17 cellular contexts compared by ENCODE assay signal in genomic region chr19:11020982-11021759, GRCh38.
DNase-seq lines count a peak whose midpoint lies in the region; ATAC-seq and TF ChIP-seq lines count a peak whose summit lies in the region.
"Had no signal": no experiment of that assay in that cellular context is flagged by ENCODE, and none has a peak within 500 bp of the region (broad histone marks: within the 10 kb centered on the region; RNA-seq: fewer than 3 reads in every experiment).

No MANE protein-coding gene starts in this region.

- no peak for TF ChIP-seq CTCF in breast epithelium (IDR thresholded peaks at IDR 0.05)
- no peak for TF ChIP-seq CTCF in MCF 10A (IDR thresholded peaks at IDR 0.05; ENCODE audit: unreplicated experiment)
- no peak for TF ChIP-seq CTCF in WTC11 (IDR thresholded peaks at IDR 0.05)
- no peak for TF ChIP-seq CTCF in type B pancreatic cell (conservative IDR thresholded peaks at IDR 0.05)

- no peak overlapping the region for H3K4me3 ChIP-seq in breast epithelium

- TF ChIP-seq POLR2A in breast epithelium (IDR thresholded peaks at IDR 0.05), result no peak

- no peaks in the 10 kb centered on the region for H3K36me3 ChIP-seq in breast epithelium

- CTCF ChIA-PET in MCF 10A (lab: Yijun Ruan, JAX) (interaction anchor here (0.5 to 1.3 kb wide), 4 partner anchors 15 to 107 kb away, joined by 3 to 5 read pairs (median 3); no protein-coding TSS in a partner anchor), WTC11 (lab: Charles Lee) (interaction anchor here (0.7 to 1.2 kb wide), 2 partner anchors 15 to 84 kb away, joined by 3 to 6 read pairs; no protein-coding TSS in a partner anchor)

- no peaks in the 10 kb centered on the region for H3K27me3 ChIP-seq in breast epithelium

- H3K27me3 Mint-ChIP-seq in MCF 10A (ENCODE audit: insufficient read depth, unreplicated experiment) (no peaks in the 10 kb centered on the region), WTC11 (ENCODE audit: low read depth) (no peaks in the 10 kb centered on the region), type B pancreatic cell (no peaks in the 10 kb centered on the region)
- H3K27me3 Mint-ChIP-seq: IgD-negative memory B cell had no signal

- H3K36me3 Mint-ChIP-seq in MCF 10A (ENCODE audit: insufficient read depth, unreplicated experiment) (peaks cover 74% of the 10 kb centered on the region), WTC11 (peaks cover 81% of the 10 kb centered on the region), type B pancreatic cell (peaks cover 29% of the 10 kb centered on the region)

- H3K27ac Mint-ChIP-seq in MCF 10A (ENCODE audit: low read depth, unreplicated experiment) (no peak overlapping the region), WTC11 (no peak overlapping the region), type B pancreatic cell (peak overlapping the region; percentile 56)
- H3K27ac Mint-ChIP-seq: IgD-negative memory B cell had no signal

- no peak overlapping the region for H3K4me3 Mint-ChIP-seq in MCF 10A (ENCODE audit: unreplicated experiment)
- H3K4me3 Mint-ChIP-seq in WTC11, result no peak overlapping the region
- no peak overlapping the region for H3K4me3 Mint-ChIP-seq in type B pancreatic cell
- H3K4me3 Mint-ChIP-seq: IgD-negative memory B cell had no signal

- H3K27ac ChIP-seq in breast epithelium, result peak overlapping the region; percentile 48 to 90

- ATAC-seq in WTC11 (peak; percentile 43; the same call in 1 of the 2 replicates), HG03439 (IDR thresholded peaks at IDR 0.05; ENCODE audit: unreplicated experiment) (no peak)
- ATAC-seq: HCT116, PC-3 had no signal

- POLR2A ChIA-PET in MCF 10A (lab: Yijun Ruan, JAX) (interaction anchor here (1.2 kb wide), 1 partner anchor 14 kb away, joined by 3 read pairs; no protein-coding TSS in a partner anchor), WTC11 (lab: Charles Lee) (no interaction called here)

- DNase-seq in breast epithelium (ENCODE audit: low spot score in 2 of 2) (peak in 1 of 2 donors; percentile 31), MCF 10A (ENCODE audit: unreplicated experiment) (no peak), WTC11 (ENCODE audit: low spot score) (no peak), kidney tubule cell (ENCODE audit: low spot score) (peak; percentile 32), type B pancreatic cell (ENCODE audit: extremely low spot score, unreplicated experiment) (no peak), SIG-M5 (lab: John Stamatoyannopoulos, UW) (no peak)
- no peak for DNase-seq in activated CD8-positive, alpha-beta memory T cell treated with anti-CD3 and anti-CD28 coated beads, Interleukin-2, amount 50 U/mL, for 4 hours
- DNase-seq: Calu3; NCI-H1436 treated with DMSO at 0.1 percent for 48 hours; NCI-H2081 treated with DMSO at 0.1 percent for 48 hours; NCI-H2227 treated with DMSO at 0.1 percent for 48 hours; NCI-H526 treated with DMSO at 0.1 percent for 48 hours; NK-92 treated with Interleukin-12 subunit alpha and Interleukin-12 subunit beta, amount 100 ng/mL, for 24 hours; PC-3 had no signal

- intact Hi-C loops in breast epithelium (cut with DNase I; ENCODE audit: low total_unique reads), result no loop called here
- intact Hi-C loops in MCF 10A (cut with micrococcal nuclease), result no loop called here

- no TSS peak for BruUV-seq in MCF 10A (replicated peaks; lab: Mats Ljungman, UMichigan)

- H3K9me3 Mint-ChIP-seq in MCF 10A (ENCODE audit: unreplicated experiment) (no peaks in the 10 kb centered on the region), WTC11 (no peaks in the 10 kb centered on the region), type B pancreatic cell (no peaks in the 10 kb centered on the region)
- H3K9me3 Mint-ChIP-seq: IgD-negative memory B cell had no signal

- H3K4me1 Mint-ChIP-seq in MCF 10A (ENCODE audit: insufficient read depth, unreplicated experiment) (no peaks in the 10 kb centered on the region), WTC11 (no peaks in the 10 kb centered on the region), type B pancreatic cell (ENCODE audit: unreplicated experiment) (no peaks in the 10 kb centered on the region)
- H3K4me1 Mint-ChIP-seq: IgD-negative memory B cell had no signal

- peaks cover 0 to 13% of the 10 kb centered on the region in 2 donors for H3K4me1 ChIP-seq in breast epithelium

- H3K9me3 ChIP-seq in breast epithelium, result no peaks in the 10 kb centered on the region

TF ChIP-seq in WTC11, 78 proteins besides CTCF, POLR2A, EP300 and RAD21:
- no peak for TF ChIP-seq ZNF232 (CRISPR knock-in tag; IDR thresholded peaks at IDR 0.05)
- no peak for TF ChIP-seq IRF2 (CRISPR knock-in tag; IDR thresholded peaks at IDR 0.05; ENCODE audit: borderline replicate concordance, low read depth)
- TF ChIP-seq GTF2I (CRISPR knock-in tag; conservative IDR thresholded peaks at IDR 0.05), result no peak
- TF ChIP-seq ZNF396 (CRISPR knock-in tag; IDR thresholded peaks at IDR 0.05; ENCODE audit: borderline replicate concordance), result no peak
- no peak for TF ChIP-seq E2F5 (CRISPR knock-in tag; IDR thresholded peaks at IDR 0.05)
- TF ChIP-seq TEAD4 (CRISPR knock-in tag; IDR thresholded peaks at IDR 0.05), result no peak
- TF ChIP-seq NFYB (CRISPR knock-in tag; conservative IDR thresholded peaks at IDR 0.05; ENCODE audit: low read depth), result no peak
- TF ChIP-seq TCF7 (CRISPR knock-in tag; IDR thresholded peaks at IDR 0.05; ENCODE audit: low read depth), result no peak
- TF ChIP-seq ATF1 (CRISPR knock-in tag; IDR thresholded peaks at IDR 0.05), result no peak
